Comparison of ENCODE assay signal across 24 cellular contexts in genomic region chr20:47747663-47748031, GRCh38. TPM values are rescaled to one million over a fixed set of nuclear protein-coding genes. Genes with fewer than 3 reads are reported as not detected.
A peak's percentile ranks its signal among the peaks of the same experiment; 100 is the strongest.
DNase-seq lines count a peak whose midpoint lies in the region; ATAC-seq and TF ChIP-seq lines count a peak whose summit lies in the region.
"Had no signal": no experiment of that assay in that cellular context is flagged by ENCODE, and none has a peak within 500 bp of the region (broad histone marks: within the 10 kb centered on the region; RNA-seq: fewer than 3 reads in every experiment).

No MANE protein-coding gene starts in this region.

- no peaks in the 10 kb centered on the region for H3K36me3 ChIP-seq in tibial nerve
- H3K36me3 ChIP-seq: BLaER1 had no signal

- peak overlapping the region; percentile 20 to 59 for H3K4me3 Mint-ChIP-seq in CD14-positive monocyte
- no peak overlapping the region for H3K4me3 Mint-ChIP-seq in glutamatergic neuron (ENCODE audit: unreplicated experiment)
- H3K4me3 Mint-ChIP-seq: CD4-positive, alpha-beta T cell; T-helper 1 cell treated with Interleukin-12 subunit alpha and Interleukin-12 subunit beta and Interleukin-4 antibody, amounts not matched to agents 30 μg/mL and 1 μg/mL, for 36 hours had no signal

- H3K9me3 Mint-ChIP-seq in CD14-positive monocyte (peaks cover 0 to 5% (median 0%) of the 10 kb centered on the region in 7 donors), glutamatergic neuron (ENCODE audit: unreplicated experiment) (peaks cover 7% of the 10 kb centered on the region)
- H3K9me3 Mint-ChIP-seq: CD4-positive, alpha-beta T cell; T-helper 1 cell treated with Interleukin-12 subunit alpha and Interleukin-12 subunit beta and Interleukin-4 antibody, amounts not matched to agents 30 μg/mL and 1 μg/mL, for 36 hours had no signal

- no peak for TF ChIP-seq CTCF in CD14-positive monocyte (IDR thresholded peaks at IDR 0.05)
- no peak for TF ChIP-seq CTCF in glutamatergic neuron (IDR thresholded peaks at IDR 0.05; ENCODE audit: partially characterized antibody, unreplicated experiment)
- no peak for TF ChIP-seq CTCF in tibial nerve (IDR thresholded peaks at IDR 0.05)

- H3K27ac Mint-ChIP-seq in CD14-positive monocyte (peak overlapping the region; percentile 87 to 99 (median 96)), glutamatergic neuron (ENCODE audit: unreplicated experiment) (peak overlapping the region; percentile 38)
- H3K27ac Mint-ChIP-seq: CD4-positive, alpha-beta T cell; T-helper 1 cell treated with Interleukin-12 subunit alpha and Interleukin-12 subunit beta and Interleukin-4 antibody, amounts not matched to agents 30 μg/mL and 1 μg/mL, for 36 hours had no signal

- H3K27me3 ChIP-seq in tibial nerve: no peaks in the 10 kb centered on the region
- H3K27me3 ChIP-seq: BLaER1 had no signal

- no peaks in the 10 kb centered on the region for H3K9me3 ChIP-seq in tibial nerve
- H3K9me3 ChIP-seq: BLaER1 had no signal

- peaks cover 0 to 22% (median 2%) of the 10 kb centered on the region in 4 donors for H3K4me1 ChIP-seq in tibial nerve

- 88 to 92% methylated on average over 10 of the region's 10 CpGs for WGBS in tibial nerve, 2 donors

- intact Hi-C loops in CD14-positive monocyte (cut with micrococcal nuclease): loop anchor here in 1 of 2 donors (10.0 kb wide), 1 partner anchor 1177 kb away; the partner anchor contains the start of gene ARFGEF2

- no peak for ATAC-seq in HG03354 (IDR thresholded peaks at IDR 0.05; ENCODE audit: poor library complexity, severe bottlenecking, unreplicated experiment)
- ATAC-seq: HepG2, K562 had no signal

- TF ChIP-seq EP300 in tibial nerve (IDR thresholded peaks at IDR 0.05): no peak

- peaks cover 73% of the 10 kb centered on the region for H3K4me1 Mint-ChIP-seq in CD14-positive monocyte
- peaks cover 19% of the 10 kb centered on the region for H3K4me1 Mint-ChIP-seq in glutamatergic neuron (ENCODE audit: low read depth, unreplicated experiment)

- H3K36me3 Mint-ChIP-seq in CD14-positive monocyte (peaks cover 81 to 88% of the 10 kb centered on the region in 2 donors), glutamatergic neuron (ENCODE audit: unreplicated experiment) (peaks cover 19% of the 10 kb centered on the region)

- DNase-seq in CD14-positive monocyte (ENCODE audit: low spot score) (no peak), NCI-H1694 (lab: John Stamatoyannopoulos, UW) (peak; percentile 19), NCI-H524 treated with DMSO at 0.1 percent for 48 hours (lab: John Stamatoyannopoulos, UW) (peak; percentile 22), glutamatergic neuron (no peak), globus pallidus (ENCODE audit: low spot score) (no peak), tibial nerve (ENCODE audit: low spot score in 2 of 2) (no peak), NCI-H128 (lab: John Stamatoyannopoulos, UW; ENCODE audit: unreplicated experiment) (no peak)
- DNase-seq: CD4-positive, alpha-beta T cell; HCEC 1CT; Kasumi-1; NCI-H1092 treated with DMSO at 0.1 percent for 48 hours; NCI-H1436 treated with DMSO at 0.1 percent for 48 hours; NCI-H2029; NCI-H2227 treated with DMSO at 0.1 percent for 48 hours; NCI-H510A; NK-92 treated with Interleukin-12 subunit alpha and Interleukin-12 subunit beta, amount 100 ng/mL, for 24 hours; PC-9; RPMI8226; SHP77 treated with DMSO at 0.1 percent for 48 hours had no signal

- H3K27me3 Mint-ChIP-seq in CD14-positive monocyte (ENCODE audit: low read depth in 3 of 3): peaks cover 0 to 2% (median 0%) of the 10 kb centered on the region in 3 donors
- peaks cover 10% of the 10 kb centered on the region for H3K27me3 Mint-ChIP-seq in glutamatergic neuron (ENCODE audit: unreplicated experiment)

- H3K27ac ChIP-seq in tibial nerve: no peak overlapping the region

- H3K4me3 ChIP-seq in tibial nerve: no peak overlapping the region
- H3K4me3 ChIP-seq: BLaER1, K562, PC-9 had no signal

- TF ChIP-seq POLR2A in tibial nerve (IDR thresholded peaks at IDR 0.05): no peak

RNA-seq across cellular contexts. Expression of gene SULF2, which starts 37.6 kb away (rescaled TPM):
- polyA plus RNA-seq in CD14-positive monocyte: 10 to 100 TPM; 60.3 to 75.5 TPM
- total RNA-seq in glutamatergic neuron (ENCODE audit: unreplicated experiment) (97.8 TPM), tibial nerve (10 to 100 TPM; 40.9 to 75.3 (median 59.8) TPM)
- polyA plus RNA-seq: K562 had no signal

Comparison
In these comparisons a context has a peak if more than half of its experiments do, and no peak if none do; other contexts are left out.
1. DNase-seq: peak in NCI-H1694 (single experiment) and NCI-H524 treated with DMSO at 0.1 percent for 48 hours (single experiment); none in CD14-positive monocyte (single experiment), glutamatergic neuron (single experiment), globus pallidus (single experiment), tibial nerve (0 of 2) and NCI-H128 (single experiment).